Comparison of ENCODE assay signal across 15 cellular contexts in the genomic region with DNA sequence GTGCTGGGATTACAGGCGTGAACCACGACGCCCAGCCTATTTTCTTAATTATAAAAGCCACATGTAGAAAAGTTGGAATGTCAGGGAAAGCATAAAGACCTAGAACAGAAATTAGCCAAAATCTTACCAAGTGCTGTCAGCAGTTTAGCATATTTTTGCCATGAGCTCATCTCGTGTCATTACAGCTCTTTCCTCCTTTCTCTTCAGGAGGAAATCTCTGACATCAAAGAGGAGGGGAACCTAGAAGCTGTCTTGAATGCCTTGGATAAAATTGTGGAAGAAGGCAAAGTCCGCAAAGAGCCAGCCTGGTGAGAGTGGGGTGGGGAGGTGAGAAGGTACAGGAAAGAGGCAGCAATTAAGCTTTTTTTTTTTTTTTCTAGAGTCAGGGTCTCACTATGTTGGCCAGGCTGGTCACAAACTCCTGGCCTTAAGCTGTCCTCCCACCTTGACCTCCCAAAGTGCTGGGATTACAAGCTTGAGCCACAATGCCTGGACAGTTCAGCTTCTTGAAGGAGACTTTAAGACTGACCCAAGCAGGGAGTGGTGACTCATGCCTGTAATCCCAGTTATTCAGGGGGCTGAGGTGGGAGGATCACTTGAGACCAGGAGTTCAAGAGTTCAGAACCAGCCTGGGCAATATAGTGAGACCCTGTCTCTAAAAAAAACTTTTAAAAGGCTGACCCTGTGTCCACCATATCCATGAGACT. TPM values are rescaled to one million over a fixed set of nuclear protein-coding genes. Genes with fewer than 3 reads are reported as not detected.
A peak's percentile ranks its signal among the peaks of the same experiment; 100 is the strongest.
DNase-seq lines count a peak whose midpoint lies in the region; ATAC-seq, FAIRE-seq and TF ChIP-seq lines count a peak whose summit lies in the region.
"Had no signal": no experiment of that assay in that cellular context is flagged by ENCODE, and none has a peak within 500 bp of the region (broad histone marks: within the 10 kb centered on the region; RNA-seq: fewer than 3 reads in every experiment).

No MANE protein-coding gene starts in this region.

- no peak for TF ChIP-seq RAD21 in HCT116 (IDR thresholded peaks at IDR 0.05; ENCODE audit: low read depth)

- H3K9me2 ChIP-seq in HCT116 (ENCODE audit: insufficient read depth): no peaks in the 10 kb centered on the region

- H3K9ac ChIP-seq in HCT116 (ENCODE audit: low read length): peak overlapping the region; percentile 5; the same call in 1 of the 2 replicates
- H3K9ac ChIP-seq: BLaER1, parathyroid adenoma had no signal

- H3K27ac ChIP-seq in A673 (ENCODE audit: low read depth, low read length, poor library complexity, severe bottlenecking) (no peak overlapping the region), HCT116 (ENCODE audit: low read depth, low read length) (no peak overlapping the region), pancreas (no peak overlapping the region)
- H3K27ac ChIP-seq: BLaER1, gastrocnemius medialis, left lung, parathyroid adenoma had no signal

- no peak for FAIRE-seq in pancreas (lab: Jason Lieb, UNC)

- ATAC-seq in HCT116 (no peak), GM18870 (IDR thresholded peaks at IDR 0.05; ENCODE audit: unreplicated experiment) (no peak), pancreas (no peak)
- ATAC-seq: gastrocnemius medialis, left lung had no signal

- POLR2A ChIA-PET in A673 (lab: Charles Lee; ENCODE audit: low non-redundant PET) (no interaction called here), HCT116 (lab: Charles Lee) (interaction anchor here (0.7 to 1.1 kb wide), 2 partner anchors 8 to 49 kb away, joined by 3 to 4 read pairs; partner anchors contain the start of gene SMG5)

- no peak overlapping the region for H2AFZ ChIP-seq in HCT116 (ENCODE audit: low read depth, low read length, poor library complexity, severe bottlenecking)
- H2AFZ ChIP-seq: parathyroid adenoma had no signal

- no peaks in the 10 kb centered on the region for H4K20me1 ChIP-seq in HCT116 (ENCODE audit: insufficient read depth)

- H3K79me2 ChIP-seq in HCT116 (ENCODE audit: insufficient read depth, low read length): no peaks in the 10 kb centered on the region
- H3K79me2 ChIP-seq: parathyroid adenoma had no signal

- WGBS in pancreas, 2 donors: 90 to 92% methylated on average over 5 of the region's 5 CpGs

- no peak for TF ChIP-seq CTCF in A673 (conservative IDR thresholded peaks at IDR 0.05; ENCODE audit: low read depth, low read length)
- TF ChIP-seq CTCF in HCT116 (IDR thresholded peaks at IDR 0.05 in 2 of 3, conservative IDR thresholded peaks at IDR 0.05 in 1 of 3; ENCODE audit: borderline replicate concordance in 1 of 3, insufficient read depth in 1 of 3, low read depth in 2 of 3, low read length in 2 of 3): no peak
- TF ChIP-seq CTCF in astrocyte of the cerebellum (IDR thresholded peaks at IDR 0.05; ENCODE audit: low read depth, low read length, missing control alignments): no peak
- no peak for TF ChIP-seq CTCF in pancreas (IDR thresholded peaks at IDR 0.05)

- CTCF ChIA-PET in A673 (lab: Charles Lee): interaction anchor here (0.6 to 1.2 kb wide), 2 partner anchors 104 to 493 kb away, joined by 4 to 18 read pairs; no protein-coding TSS in a partner anchor
- CTCF ChIA-PET in HCT116 (lab: Charles Lee): interaction anchor here (0.6 to 1.5 kb wide), 3 partner anchors 9 to 254 kb away, joined by 3 to 7 read pairs (median 3); no protein-coding TSS in a partner anchor

- H3K4me1 ChIP-seq in A673 (ENCODE audit: insufficient read depth, low read length, poor library complexity, severe bottlenecking) (peaks cover 12% of the 10 kb centered on the region), HCT116 (ENCODE audit: control insufficient read depth in 1 of 2, insufficient read depth in 2 of 2, low read length in 2 of 2) (peaks cover 4 to 20% of the 10 kb centered on the region in 2 experiments; a peak in 3 of 4 replicates), pancreas (no peaks in the 10 kb centered on the region)
- H3K4me1 ChIP-seq: gastrocnemius medialis, left lung, parathyroid adenoma had no signal

- DNase-seq in A673 (ENCODE audit: low spot score) (peak; percentile 70), HCT116 (ENCODE audit: low read depth, low spot score) (no peak), astrocyte of the cerebellum (ENCODE audit: low read depth) (peak; percentile 70), islet precursor cell (peak; percentile 67), DMS 273 (lab: John Stamatoyannopoulos, UW; ENCODE audit: unreplicated experiment) (no peak), pancreas (no peak)
- no peak for DNase-seq in activated naive CD4-positive, alpha-beta T cell (lab: John Stamatoyannopoulos, UW)
- DNase-seq: gastrocnemius medialis; KG1; left lung; NCI-H1930; stimulated activated CD4-positive, alpha-beta T cell treated with anti-CD3 and anti-CD28 coated beads, Interleukin-4, amount 100 ng/mL, for 24 hours had no signal

- H3K36me3 ChIP-seq in A673 (ENCODE audit: insufficient read depth, low read length, poor library complexity, severe bottlenecking): peaks cover 13% of the 10 kb centered on the region
- H3K36me3 ChIP-seq in HCT116 (ENCODE audit: control insufficient read depth in 1 of 2, insufficient read depth in 2 of 2, low read length in 2 of 2): peaks cover 0 to 7% of the 10 kb centered on the region in 2 experiments; a peak in 2 of 4 replicates
- H3K36me3 ChIP-seq in pancreas: peaks cover 2 to 19% (median 16%) of the 10 kb centered on the region in 3 donors

- in situ Hi-C loops in astrocyte of the cerebellum (cut with HindIII; ENCODE audit: low sequenced_read_pairs): no loop called here

- H3K4me3 ChIP-seq in A673 (ENCODE audit: low read depth, low read length, poor library complexity, severe bottlenecking) (no peak overlapping the region), HCT116 (replicated peaks in 1 of 2; ENCODE audit: low read depth in 1 of 2, low read length in 2 of 2) (no peak overlapping the region), astrocyte of the cerebellum (ENCODE audit: low read depth, low read length) (no peak overlapping the region), pancreas (no peak overlapping the region)
- H3K4me3 ChIP-seq: BLaER1, gastrocnemius medialis, left lung had no signal

- H3K27me3 ChIP-seq in A673 (replicated peaks; ENCODE audit: insufficient read depth, low read depth, low read length, poor library complexity): no peaks in the 10 kb centered on the region
- no peaks in the 10 kb centered on the region for H3K27me3 ChIP-seq in HCT116 (ENCODE audit: insufficient read depth, low read length)
- no peaks in the 10 kb centered on the region for H3K27me3 ChIP-seq in pancreas
- H3K27me3 ChIP-seq: BLaER1, gastrocnemius medialis, left lung had no signal

- intact Hi-C loops in A673 (cut with micrococcal nuclease; ENCODE audit: unreplicated experiment): no loop called here
- intact Hi-C loops in HCT116 (cut with micrococcal nuclease): no loop called here
- intact Hi-C loops in pancreas (cut with DNase I): loop anchor here in 1 of 3 donors (10.0 kb wide), 1 partner anchor 89 kb away; no protein-coding TSS in a partner anchor

- no peaks in the 10 kb centered on the region for H3K9me3 ChIP-seq in A673 (ENCODE audit: low read depth, low read length, poor library complexity, severe bottlenecking)
- no peaks in the 10 kb centered on the region for H3K9me3 ChIP-seq in HCT116 (ENCODE audit: control insufficient read depth in 1 of 2, insufficient read depth in 1 of 2, low read depth in 1 of 2, low read length in 2 of 2)
- H3K9me3 ChIP-seq in pancreas: no peaks in the 10 kb centered on the region
- H3K9me3 ChIP-seq: BLaER1, gastrocnemius medialis, left lung had no signal

- BruUV-seq in A673 (replicated peaks; lab: Mats Ljungman, UMichigan): no TSS peak
- BruUV-seq in HCT116 (replicated peaks; lab: Mats Ljungman, UMichigan): no TSS peak

- RAD21 ChIA-PET in HCT116 (lab: Charles Lee; ENCODE audit: low non-redundant PET in 1 of 2, low total read pairs in 2 of 2, uncharacterized antibody in 2 of 2, unreplicated experiment in 2 of 2): no interaction called here

- peak overlapping the region; percentile 56 for H3K4me2 ChIP-seq in HCT116 (ENCODE audit: low read length)
- H3K4me2 ChIP-seq: BLaER1 had no signal

- TF ChIP-seq POLR2A in HCT116 (IDR thresholded peaks at IDR 0.05; ENCODE audit: borderline replicate concordance, extremely low read depth, insufficient read depth, insufficient read length): no peak

TF ChIP-seq in HCT116, 20 proteins besides CTCF, POLR2A, EP300 and RAD21 (continues in another document):
- TF ChIP-seq ZNF274 (IDR thresholded peaks at IDR 0.05; ENCODE audit: low read depth, low read length): no peak
- TF ChIP-seq JUND (IDR thresholded peaks at IDR 0.05): no peak
- peak; percentile 29; the same call in 1 of the 2 replicates for TF ChIP-seq EGR1 (IDR thresholded peaks at IDR 0.05; ENCODE audit: low read depth)
- no peak for TF ChIP-seq SRF (IDR thresholded peaks at IDR 0.05; ENCODE audit: low read depth)

RNA-seq across cellular contexts. Expression of gene BGLAP, which starts 8.4 kb away (rescaled TPM):
- 2.4 and 2.8 TPM in 2 replicates for total RNA-seq in A673 (2021)
- total RNA-seq in HCT116 (2021; ENCODE audit: unreplicated experiment): 1.4 TPM
- polyA plus RNA-seq in HCT116 (2012): 1.4 TPM in 2 replicates
- total RNA-seq in pancreas: 1 to 10 TPM in 2 of 6 donors, under 1 TPM in 4; 0.60 to 1.7 (median 0.80) TPM
- 1 to 10 TPM; 2.9 to 4.8 TPM for polyA plus RNA-seq in pancreas
- total RNA-seq: gastrocnemius medialis had no signal

RNA-seq across cellular contexts. Expression of gene PAQR6, which starts 14.3 kb away (rescaled TPM):
- total RNA-seq in A673 (2021): 4.1 and 5.4 TPM in 2 replicates
- 10.9 TPM for total RNA-seq in HCT116 (2021; ENCODE audit: unreplicated experiment)
- polyA plus RNA-seq in HCT116 (2012): 6.4 and 7.3 TPM in 2 replicates
- 1 to 10 TPM in 2 of 6 donors, under 1 TPM in 4; 0.51 to 1.3 (median 0.67) TPM for total RNA-seq in pancreas
- polyA plus RNA-seq in pancreas: 1 to 10 TPM; 3.5 to 5.6 TPM

RNA-seq across cellular contexts. Expression of gene PMF1, which starts 20.8 kb away (rescaled TPM):
- total RNA-seq in A673 (2021): 89.6 and 96.6 TPM in 2 replicates
- 52.6 TPM for total RNA-seq in HCT116 (2021; ENCODE audit: unreplicated experiment)
- 47.2 and 55.5 TPM in 2 replicates for polyA plus RNA-seq in HCT116 (2012)
- 10 to 100 TPM; 15.8 to 28.8 (median 21.9) TPM for total RNA-seq in pancreas
- 10 to 100 TPM; 69.7 to 79.7 TPM for polyA plus RNA-seq in pancreas

RNA-seq across cellular contexts. Expression of gene SLC25A44, which starts 39.7 kb away (rescaled TPM):
- total RNA-seq in A673 (2021): 28.9 and 30.9 TPM in 2 replicates
- total RNA-seq in HCT116 (2021; ENCODE audit: unreplicated experiment): 17.5 TPM
- 10.3 and 10.4 TPM in 2 replicates for polyA plus RNA-seq in HCT116 (2012)
- 1 to 10 TPM; 4.0 to 9.9 (median 6.7) TPM for total RNA-seq in pancreas
- polyA plus RNA-seq in pancreas: 10 to 100 TPM in 1 of 2 donors, 1 to 10 TPM in 1; 4.3 to 11.4 TPM

RNA-seq across cellular contexts. Expression of gene SMG5, which starts 49.1 kb away (rescaled TPM):
- total RNA-seq in A673 (2021) (107 and 129 TPM in 2 replicates), HCT116 (2021; ENCODE audit: unreplicated experiment) (75.2 TPM), pancreas (10 to 100 TPM; 15.9 to 42.8 (median 23.3) TPM)
- polyA plus RNA-seq in HCT116 (2012): 46.7 and 50.1 TPM in 2 replicates
- 10 to 100 TPM; 26.2 to 26.5 TPM for polyA plus RNA-seq in pancreas

Comparison
In these comparisons a context has a peak if more than half of its experiments do, and no peak if none do; other contexts are left out.
1. DNase-seq: peak in A673 (single experiment), astrocyte of the cerebellum (single experiment) and islet precursor cell (single experiment); none in HCT116 (single experiment), activated naive CD4-positive, alpha-beta T cell (0 of 4), DMS 273 (single experiment) and pancreas (0 of 6).